ENCODE assay signal across 1 cellular context in the genomic region with DNA sequence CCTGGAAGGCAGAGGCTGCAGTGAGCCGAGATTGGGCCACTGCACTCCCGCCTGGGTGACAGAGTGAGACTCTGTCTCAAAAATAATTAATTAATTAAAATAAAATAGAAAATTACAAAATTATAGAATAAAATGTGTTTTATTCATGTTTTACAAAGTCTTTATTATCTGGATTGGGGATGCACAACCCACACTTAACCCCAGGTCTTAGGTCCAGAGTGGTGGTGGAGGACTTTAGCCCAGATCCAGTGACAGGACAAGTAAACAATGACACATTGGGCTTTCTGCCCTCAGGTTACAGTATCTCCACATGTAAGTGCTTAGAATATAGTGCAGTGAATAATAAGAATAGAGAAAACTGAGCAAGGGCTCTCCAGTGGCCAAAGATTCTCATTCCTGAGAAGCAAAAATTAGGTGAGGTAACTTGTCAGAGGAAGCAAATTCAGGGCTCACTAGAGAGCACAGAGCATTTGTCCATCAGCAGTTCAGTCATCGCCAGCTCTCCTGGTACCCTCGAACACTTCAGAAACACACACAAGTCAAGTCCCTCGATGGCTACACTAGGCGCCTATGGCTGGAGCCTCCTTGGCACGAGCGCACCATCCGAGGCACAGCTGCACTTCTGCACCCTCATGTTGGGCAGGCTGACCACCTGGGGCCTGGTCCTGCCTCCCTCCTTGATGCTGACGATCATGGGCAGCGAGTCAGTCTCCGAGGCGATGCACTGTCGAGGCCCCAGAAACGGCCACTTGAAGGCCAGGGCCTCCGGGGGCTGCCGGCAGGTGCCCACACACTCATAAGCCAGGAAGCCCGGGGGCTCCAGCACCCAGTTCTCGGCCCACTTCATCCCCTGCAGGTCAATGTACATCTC.
TF ChIP-seq lines count a peak whose summit lies in the region.

No MANE protein-coding gene starts in this region.

TF ChIP-seq in A549, 52 proteins besides CTCF, POLR2A, EP300 and RAD21:
- TF ChIP-seq MAFK (IDR thresholded peaks at IDR 0.05; ENCODE audit: partially characterized antibody) (no peak), HOXA7 (CRISPR knock-in tag; IDR thresholded peaks at IDR 0.05) (no peak), POLR2AphosphoS2 (conservative IDR thresholded peaks at IDR 0.05; ENCODE audit: low read length) (no peak), NFE2L2 (conservative IDR thresholded peaks at IDR 0.05; ENCODE audit: low read length) (no peak), EHF (CRISPR knock-in tag; IDR thresholded peaks at IDR 0.05) (no peak), SMC3 (IDR thresholded peaks at IDR 0.05) (no peak), HOXB5 (CRISPR knock-in tag; IDR thresholded peaks at IDR 0.05) (no peak)
- TF ChIP-seq, protein P1, sequence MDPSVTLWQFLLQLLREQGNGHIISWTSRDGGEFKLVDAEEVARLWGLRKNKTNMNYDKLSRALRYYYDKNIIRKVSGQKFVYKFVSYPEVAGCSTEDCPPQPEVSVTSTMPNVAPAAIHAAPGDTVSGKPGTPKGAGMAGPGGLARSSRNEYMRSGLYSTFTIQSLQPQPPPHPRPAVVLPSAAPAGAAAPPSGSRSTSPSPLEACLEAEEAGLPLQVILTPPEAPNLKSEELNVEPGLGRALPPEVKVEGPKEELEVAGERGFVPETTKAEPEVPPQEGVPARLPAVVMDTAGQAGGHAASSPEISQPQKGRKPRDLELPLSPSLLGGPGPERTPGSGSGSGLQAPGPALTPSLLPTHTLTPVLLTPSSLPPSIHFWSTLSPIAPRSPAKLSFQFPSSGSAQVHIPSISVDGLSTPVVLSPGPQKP (IDR thresholded peaks at IDR 0.05; ENCODE audit: low read depth, low read length), result no peak
- TF ChIP-seq, protein P2, sequence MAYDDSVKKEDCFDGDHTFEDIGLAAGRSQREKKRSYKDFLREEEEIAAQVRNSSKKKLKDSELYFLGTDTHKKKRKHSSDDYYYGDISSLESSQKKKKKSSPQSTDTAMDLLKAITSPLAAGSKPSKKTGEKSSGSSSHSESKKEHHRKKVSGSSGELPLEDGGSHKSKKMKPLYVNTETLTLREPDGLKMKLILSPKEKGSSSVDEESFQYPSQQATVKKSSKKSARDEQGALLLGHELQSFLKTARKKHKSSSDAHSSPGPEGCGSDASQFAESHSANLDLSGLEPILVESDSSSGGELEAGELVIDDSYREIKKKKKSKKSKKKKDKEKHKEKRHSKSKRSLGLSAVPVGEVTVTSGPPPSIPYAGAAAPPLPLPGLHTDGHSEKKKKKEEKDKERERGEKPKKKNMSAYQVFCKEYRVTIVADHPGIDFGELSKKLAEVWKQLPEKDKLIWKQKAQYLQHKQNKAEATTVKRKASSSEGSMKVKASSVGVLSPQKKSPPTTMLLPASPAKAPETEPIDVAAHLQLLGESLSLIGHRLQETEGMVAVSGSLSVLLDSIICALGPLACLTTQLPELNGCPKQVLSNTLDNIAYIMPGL (CRISPR knock-in tag; IDR thresholded peaks at IDR 0.05; ENCODE audit: borderline replicate concordance), result no peak
- TF ChIP-seq, protein P3, sequence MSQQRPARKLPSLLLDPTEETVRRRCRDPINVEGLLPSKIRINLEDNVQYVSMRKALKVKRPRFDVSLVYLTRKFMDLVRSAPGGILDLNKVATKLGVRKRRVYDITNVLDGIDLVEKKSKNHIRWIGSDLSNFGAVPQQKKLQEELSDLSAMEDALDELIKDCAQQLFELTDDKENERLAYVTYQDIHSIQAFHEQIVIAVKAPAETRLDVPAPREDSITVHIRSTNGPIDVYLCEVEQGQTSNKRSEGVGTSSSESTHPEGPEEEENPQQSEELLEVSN (IDR thresholded peaks at IDR 0.05; ENCODE audit: borderline replicate concordance, low read depth), result no peak
TF ChIP-seq in A549: peak in this region for 0.
